Comparison of ENCODE assay signal across 15 cellular contexts in genomic region chr2:187525164-187525900, GRCh38.
"Had no signal": no experiment of that assay in that cellular context is flagged by ENCODE, and none has a peak within 500 bp of the region (broad histone marks: within the 10 kb centered on the region; RNA-seq: fewer than 3 reads in every experiment).

No MANE protein-coding gene starts in this region.

- DNase-seq: activated CD4-positive, alpha-beta T cell treated with anti-CD3 and anti-CD28 coated beads for 1 hour; activated CD4-positive, alpha-beta T cell treated with anti-CD3 and anti-CD28 coated beads, Interleukin-2, amount 50 U/mL, for 48 hours; activated naive CD4-positive, alpha-beta T cell treated with Interleukin-2 at 50 U/mL for 16 hours; activated naive CD8-positive, alpha-beta T cell treated with anti-CD3 and anti-CD28 coated beads, Interleukin-2, amount 50 U/mL, for 24 hours; dorsolateral prefrontal cortex; left ventricle myocardium superior; pancreas; stimulated activated CD4-positive, alpha-beta T cell treated with anti-CD3 and anti-CD28 coated beads, Interleukin-2, amount 100 ng/mL, for 48 hours; thyroid gland; uterus had no signal

- H3K4me1 Mint-ChIP-seq: activated naive CD8-positive, alpha-beta T cell treated with anti-CD3 and anti-CD28 coated beads, Interleukin-2, amount 50 U/mL, for 24 hours; activated T-helper 17 cell treated with anti-CD3 and anti-CD28 coated beads, Interleukin-2, amount 50 U/mL, for 72 hours; stimulated activated memory B cell treated with anti-CD40 and anti-IgM and Interleukin-4, amounts not matched to agents 10 μg/mL and 1 μg/mL and 100 μg/mL, for 72 hours had no signal

- H3K27me3 Mint-ChIP-seq: activated naive CD8-positive, alpha-beta T cell treated with anti-CD3 and anti-CD28 coated beads, Interleukin-2, amount 50 U/mL, for 24 hours; activated T-helper 17 cell treated with anti-CD3 and anti-CD28 coated beads, Interleukin-2, amount 50 U/mL, for 72 hours; stimulated activated memory B cell treated with anti-CD40 and anti-IgM and Interleukin-4, amounts not matched to agents 10 μg/mL and 1 μg/mL and 100 μg/mL, for 72 hours had no signal

- H3K27ac ChIP-seq: pancreas had no signal

- H3K4me1 ChIP-seq: pancreas, uterus had no signal

- ATAC-seq: activated naive CD8-positive, alpha-beta T cell treated with anti-CD3 and anti-CD28 coated beads, Interleukin-2, amount 50 U/mL, for 24 hours; activated T-helper 17 cell treated with anti-CD3 and anti-CD28 coated beads, Interleukin-2, amount 50 U/mL, for 72 hours; esophagus mucosa; left ventricle myocardium superior; pancreas; stimulated activated memory B cell treated with anti-CD40 and anti-IgM and Interleukin-4, amounts not matched to agents 10 μg/mL and 1 μg/mL and 100 μg/mL, for 72 hours had no signal

- H3K9me3 Mint-ChIP-seq: activated naive CD8-positive, alpha-beta T cell treated with anti-CD3 and anti-CD28 coated beads, Interleukin-2, amount 50 U/mL, for 24 hours; activated T-helper 17 cell treated with anti-CD3 and anti-CD28 coated beads, Interleukin-2, amount 50 U/mL, for 72 hours; stimulated activated memory B cell treated with anti-CD40 and anti-IgM and Interleukin-4, amounts not matched to agents 10 μg/mL and 1 μg/mL and 100 μg/mL, for 72 hours had no signal

- H3K4me3 Mint-ChIP-seq: activated naive CD8-positive, alpha-beta T cell treated with anti-CD3 and anti-CD28 coated beads, Interleukin-2, amount 50 U/mL, for 24 hours; activated T-helper 17 cell treated with anti-CD3 and anti-CD28 coated beads, Interleukin-2, amount 50 U/mL, for 72 hours; neural crest cell; stimulated activated memory B cell treated with anti-CD40 and anti-IgM and Interleukin-4, amounts not matched to agents 10 μg/mL and 1 μg/mL and 100 μg/mL, for 72 hours had no signal

- H3K36me3 ChIP-seq: pancreas, thyroid gland, uterus had no signal

- H3K27ac Mint-ChIP-seq: activated naive CD8-positive, alpha-beta T cell treated with anti-CD3 and anti-CD28 coated beads, Interleukin-2, amount 50 U/mL, for 24 hours; activated T-helper 17 cell treated with anti-CD3 and anti-CD28 coated beads, Interleukin-2, amount 50 U/mL, for 72 hours; stimulated activated memory B cell treated with anti-CD40 and anti-IgM and Interleukin-4, amounts not matched to agents 10 μg/mL and 1 μg/mL and 100 μg/mL, for 72 hours had no signal

- H3K27me3 ChIP-seq: ascending aorta, dorsolateral prefrontal cortex, pancreas, thyroid gland, uterus had no signal

- H3K4me3 ChIP-seq: ascending aorta, dorsolateral prefrontal cortex, pancreas, thyroid gland, uterus had no signal

- H3K9me3 ChIP-seq: ascending aorta, pancreas, thyroid gland, uterus had no signal

- H3K36me3 Mint-ChIP-seq: stimulated activated memory B cell treated with anti-CD40 and anti-IgM and Interleukin-4, amounts not matched to agents 10 μg/mL and 1 μg/mL and 100 μg/mL, for 72 hours had no signal
